In genomic region chr1:37807555-37808368, GRCh38 we compare ENCODE assay signal across 8 cellular contexts. TPM values are rescaled to one million over a fixed set of nuclear protein-coding genes. Genes with fewer than 3 reads are reported as not detected.
DNase-seq lines count a peak whose midpoint lies in the region; ATAC-seq and TF ChIP-seq lines count a peak whose summit lies in the region.

Gene C1orf122 (plus strand): TSS chr1:37807790. CDS start chr1:37808405, 615 bp downstream.
Gene YRDC (minus strand): TSS chr1:37808208. CDS start chr1:37808180, 28 bp downstream.

- H2AFZ ChIP-seq in DND-41 (ENCODE audit: low read depth, low read length) (peak within 1 kb of the TSS; percentile 77), GM23338 (no peak within 1 kb of the TSS)

- peak within 1 kb of the TSS; percentile 89 for H3K27ac Mint-ChIP-seq in GM23338
- peak within 1 kb of the TSS; percentile 91 to 98 for H3K27ac Mint-ChIP-seq in natural killer cell

- no peaks in the 10 kb centered on the region for H3K9me2 ChIP-seq in GM23338 (ENCODE audit: insufficient read depth)

- H3K27me3 ChIP-seq in DND-41 (ENCODE audit: insufficient read depth, low read length, poor library complexity) (no peaks in the 10 kb centered on the region), GM23338 (ENCODE audit: insufficient read depth) (no peaks in the 10 kb centered on the region)

- H3K36me3 Mint-ChIP-seq in GM23338 (ENCODE audit: low read depth) (peaks cover 58% of the 10 kb centered on the region), natural killer cell (peaks cover 7% of the 10 kb centered on the region)

- TF ChIP-seq CTCF in DND-41 (IDR thresholded peaks at IDR 0.05; ENCODE audit: borderline replicate concordance, extremely low read depth, low read length, poor library complexity, severe bottlenecking) (no peak), GM23338 (conservative IDR thresholded peaks at IDR 0.05; ENCODE audit: low read depth in 2 of 2) (no peak), RWPE1 (conservative IDR thresholded peaks at IDR 0.05; ENCODE audit: low read depth) (no peak), natural killer cell (IDR thresholded peaks at IDR 0.05) (no peak)

- POLR2A ChIA-PET in RWPE1 (lab: Yijun Ruan, JAX; ENCODE audit: low non-redundant PET): interaction anchor here (0.6 to 1.5 kb wide), 5 partner anchors 44 to 148 kb away, joined by 3 to 7 read pairs (median 5); partner anchors contain the start of genes CDCA8 and MTF1

- peak within 1 kb of the TSS; percentile 95 to 97 for H3K4me3 ChIP-seq in DND-41 (ENCODE audit: low read depth in 1 of 2, low read length in 2 of 2)
- H3K4me3 ChIP-seq in GM23338: peak within 1 kb of the TSS; percentile 100

- H3K9me3 ChIP-seq in DND-41 (ENCODE audit: insufficient read depth, low read length, severe bottlenecking): no peaks in the 10 kb centered on the region

- H4K20me1 ChIP-seq in DND-41 (ENCODE audit: insufficient read depth, low read length): peaks cover 41% of the 10 kb centered on the region
- peaks cover 44% of the 10 kb centered on the region for H4K20me1 ChIP-seq in GM23338 (replicated peaks; ENCODE audit: insufficient read depth)

- H3K9me3 Mint-ChIP-seq in GM23338: no peaks in the 10 kb centered on the region
- H3K9me3 Mint-ChIP-seq in natural killer cell: no peaks in the 10 kb centered on the region

- H3K4me3 Mint-ChIP-seq in GM23338 (peak within 1 kb of the TSS; percentile 90), natural killer cell (peak within 1 kb of the TSS; percentile 98)

- CTCF ChIA-PET in RWPE1 (lab: Yijun Ruan, JAX): interaction anchor here (0.6 kb wide), 1 partner anchor 35 kb away, joined by 5 read pairs; no protein-coding TSS in a partner anchor

- peak; percentile 95 for DNase-seq in DND-41
- DNase-seq in GM23338 (ENCODE audit: low spot score): peak; percentile 98
- DNase-seq in LoVo (ENCODE audit: low spot score): peak; percentile 93
- DNase-seq in RWPE1 (ENCODE audit: low spot score): peak; percentile 95
- DNase-seq in activated T-helper 9 cell treated with anti-CD3 and anti-CD28 coated beads, Interleukin-2, amount 50 U/mL, for 16 hours (ENCODE audit: low read depth): peak; percentile 88
- DNase-seq in fibroblast of peridontal ligament (ENCODE audit: extremely low read depth): peak; percentile 85
- DNase-seq in natural killer cell: peak; percentile 87
- peak; percentile 74 to 87 (median 84) for DNase-seq in stimulated activated naive CD4-positive, alpha-beta T cell (lab: John Stamatoyannopoulos, UW)

- H3K9ac ChIP-seq in DND-41 (ENCODE audit: low read depth, low read length): peak within 1 kb of the TSS; percentile 90

- H3K27ac ChIP-seq in DND-41 (ENCODE audit: low read length) (peak within 1 kb of the TSS; percentile 84), GM23338 (ENCODE audit: low read depth) (peak within 1 kb of the TSS; percentile 63), RWPE1 (peak within 1 kb of the TSS; percentile 89)

- peaks cover 23% of the 10 kb centered on the region for H3F3A ChIP-seq in GM23338 (replicated peaks; ENCODE audit: low read depth)

- peaks cover 56% of the 10 kb centered on the region for H3K36me3 ChIP-seq in DND-41 (ENCODE audit: insufficient read depth, low read length)
- H3K36me3 ChIP-seq in GM23338 (ENCODE audit: insufficient read depth): peaks cover 42% of the 10 kb centered on the region

- H3K27me3 Mint-ChIP-seq in GM23338 (ENCODE audit: insufficient read depth, low read depth, poor library complexity) (peaks cover 3% of the 10 kb centered on the region), natural killer cell (ENCODE audit: low read depth in 2 of 2) (no peaks in the 10 kb centered on the region)

- ATAC-seq in DND-41 (ENCODE audit: insufficient read depth, low read depth) (peak; percentile 90), GM23338 (peak; percentile 87), natural killer cell (peak; percentile 90 to 96 (median 92))

- H3K79me2 ChIP-seq in DND-41 (ENCODE audit: insufficient read depth, low read length) (peaks cover 47% of the 10 kb centered on the region), GM23338 (replicated peaks; ENCODE audit: insufficient read depth) (peaks cover 42% of the 10 kb centered on the region)

- H3K4me2 ChIP-seq in DND-41 (ENCODE audit: insufficient read depth, low read length): peak within 1 kb of the TSS; percentile 97
- peak within 1 kb of the TSS; percentile 99 for H3K4me2 ChIP-seq in GM23338

- intact Hi-C loops in natural killer cell (cut with micrococcal nuclease): no loop called here

- H3K4me1 Mint-ChIP-seq in GM23338: peaks cover 20% of the 10 kb centered on the region
- peaks cover 24 to 28% of the 10 kb centered on the region in 2 donors for H3K4me1 Mint-ChIP-seq in natural killer cell

- peaks cover 41% of the 10 kb centered on the region for H3K4me1 ChIP-seq in DND-41 (ENCODE audit: insufficient read depth, low read length)
- H3K4me1 ChIP-seq in GM23338 (ENCODE audit: insufficient read depth): peaks cover 13% of the 10 kb centered on the region

TF ChIP-seq in GM23338, 12 proteins besides CTCF, POLR2A, EP300 and RAD21 (continues in another document):
- TF ChIP-seq NANOG (IDR thresholded peaks at IDR 0.05; ENCODE audit: borderline replicate concordance) (no peak), STAT1 (IDR thresholded peaks at IDR 0.05; ENCODE audit: unreplicated experiment) (no peak), ZNF114 (CRISPR knock-in tag; IDR thresholded peaks at IDR 0.05) (no peak), POLR2AphosphoS5 (IDR thresholded peaks at IDR 0.05; ENCODE audit: low read depth) (peak; percentile 86), ETS1 (IDR thresholded peaks at IDR 0.05) (peak; percentile 71; the same call in 1 of the 2 replicates)

RNA-seq across cellular contexts. Expression of gene C1orf122, which starts in this region (rescaled TPM):
- 56.7 and 68.3 TPM in 2 replicates for total RNA-seq in GM23338 (2014; rRNA removed; shearing (Covaris generic))
- 32.8 and 40.5 TPM in 2 replicates for polyA plus RNA-seq in GM23338 (2016; fragmentation: Nextera tagmentation; extraction: Ambion mirVana)
- total RNA-seq in natural killer cell: 10 to 100 TPM; 13.9 to 22.9 (median 14.9) TPM

RNA-seq across cellular contexts. Expression of gene YRDC, which starts in this region (rescaled TPM):
- 31.8 and 46.0 TPM in 2 replicates for total RNA-seq in GM23338 (2014; rRNA removed; shearing (Covaris generic))
- polyA plus RNA-seq in GM23338 (2016; fragmentation: Nextera tagmentation; extraction: Ambion mirVana): 18.4 and 20.2 TPM in 2 replicates
- total RNA-seq in natural killer cell: 10 to 100 TPM; 19.9 to 26.2 (median 24.4) TPM

Comparison
In these comparisons a context has a peak if more than half of its experiments do, and no peak if none do; other contexts are left out.
1. Peak in every context shown above with its lines: DNase-seq, ATAC-seq, H3K4me3 ChIP-seq and H3K27ac ChIP-seq.